Comparison of ENCODE assay signal across 37 cellular contexts in the genomic region with DNA sequence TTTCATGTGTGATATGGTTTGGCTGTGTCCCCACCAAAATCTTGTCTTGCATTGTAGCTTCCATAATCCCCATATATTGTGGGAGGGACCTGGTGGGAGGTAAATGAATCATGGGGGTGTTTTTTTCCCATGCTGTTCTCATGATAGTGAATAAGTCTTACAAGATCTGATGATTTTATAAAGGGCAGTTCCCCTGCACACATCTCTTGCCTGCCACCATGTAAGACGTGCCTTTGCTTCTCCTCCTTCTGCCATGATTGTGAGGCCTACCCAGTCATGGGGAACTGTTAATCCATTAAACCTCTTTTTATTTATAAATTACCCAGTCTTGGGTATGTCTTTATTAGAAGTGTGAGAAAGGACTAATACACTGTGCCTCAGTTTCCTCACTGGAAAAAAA. TPM values are rescaled to one million over a fixed set of nuclear protein-coding genes. Genes with fewer than 3 reads are reported as not detected.
"Had no signal": no experiment of that assay in that cellular context is flagged by ENCODE, and none has a peak within 500 bp of the region (broad histone marks: within the 10 kb centered on the region; RNA-seq: fewer than 3 reads in every experiment).

No MANE protein-coding gene starts in this region.

- H3K9me3 Mint-ChIP-seq: activated T-helper 17 cell treated with anti-CD3 and anti-CD28 coated beads, Interleukin-2, amount 50 U/mL, for 72 hours had no signal

- H3K27me3 Mint-ChIP-seq: activated B cell treated with CpG ODN at 0.5 μM for 24 hours; activated CD4-positive, alpha-beta memory T cell treated with anti-CD3 and anti-CD28 coated beads for 36 hours; activated CD8-positive, alpha-beta T cell treated with anti-CD3 and anti-CD28 coated beads for 36 hours; activated naive CD8-positive, alpha-beta T cell treated with anti-CD3 and anti-CD28 coated beads for 36 hours had no signal

- H3K4me1 ChIP-seq: body of pancreas, breast epithelium had no signal

- H3K4me3 ChIP-seq: adrenal gland, body of pancreas, breast epithelium had no signal

- DNase-seq: activated B cell treated with CpG ODN at 0.5 μM for 24 hours; activated CD4-positive, alpha-beta memory T cell treated with anti-CD3 and anti-CD28 coated beads for 36 hours; activated CD4-positive, alpha-beta T cell treated with anti-CD3 and anti-CD28 coated beads for 48 hours; activated CD4-positive, alpha-beta T cell treated with anti-CD3 and anti-CD28 coated beads, Interleukin-2, amount 50 U/mL, for 1 hour; activated CD4-positive, alpha-beta T cell treated with anti-CD3 and anti-CD28 coated beads, Interleukin-2, amount 50 U/mL, for 4 hours; activated CD4-positive, CD25-positive, alpha-beta regulatory T cell treated with anti-CD3 and anti-CD28 coated beads, Interleukin-2, amount 50 U/mL, for 72 hours; activated CD8-positive, alpha-beta memory T cell treated with anti-CD3 and anti-CD28 coated beads, Interleukin-2, amount 50 U/mL, for 4 hours; activated CD8-positive, alpha-beta T cell treated with anti-CD3 and anti-CD28 coated beads for 36 hours; activated effector memory CD4-positive, alpha-beta T cell treated with anti-CD3 and anti-CD28 coated beads, Interleukin-2, amount 50 U/mL, for 16 hours; activated gamma-delta T cell treated with Interleukin-2 at 50 U/mL for 16 hours; activated naive CD4-positive, alpha-beta T cell; activated naive CD4-positive, alpha-beta T cell treated with anti-CD3 and anti-CD28 coated beads for 36 hours; activated naive CD4-positive, alpha-beta T cell treated with anti-CD3 and anti-CD28 coated beads, Interleukin-2, amount 50 U/mL, for 16 hours; activated naive CD8-positive, alpha-beta T cell treated with anti-CD3 and anti-CD28 coated beads for 36 hours; activated T-cell treated with anti-CD3 and anti-CD28 coated beads for 4 hours; activated T-cell treated with anti-CD3 and anti-CD28 coated beads, Interleukin-2, amount 50 U/mL, for 1 hour; activated T-cell treated with anti-CD3 and anti-CD28 coated beads, Interleukin-2, amount 50 U/mL, for 4 hours; activated T-cell treated with anti-CD3 and anti-CD28 coated beads, Interleukin-2, amount 50 U/mL, for 72 hours; adrenal gland; amniotic stem cell; aorta; body of pancreas; brain microvascular endothelial cell; central memory CD4-positive, alpha-beta T cell; T-helper 1 cell; T-helper 2 cell; T-helper 9 cell had no signal

- H3K4me3 Mint-ChIP-seq: activated CD4-positive, alpha-beta memory T cell treated with anti-CD3 and anti-CD28 coated beads for 36 hours; activated CD8-positive, alpha-beta T cell treated with anti-CD3 and anti-CD28 coated beads for 36 hours; activated naive CD4-positive, alpha-beta T cell treated with anti-CD3 and anti-CD28 coated beads for 36 hours; activated naive CD8-positive, alpha-beta T cell treated with anti-CD3 and anti-CD28 coated beads for 36 hours; activated T-cell treated with anti-CD3 and anti-CD28 coated beads, Interleukin-2, amount 50 U/mL, for 4 hours; activated T-cell treated with anti-CD3 and anti-CD28 coated beads, Interleukin-2, amount 50 U/mL, for 72 hours; activated T-helper 1 cell treated with anti-CD3 and anti-CD28 coated beads, Interleukin-12 subunit alpha, Interleukin-12 subunit beta, Interleukin-2, Interleukin-4 antibody, amounts not matched to agents 30 ng/mL and 10 ng/mL and 1 ng/mL, durations not matched to agents 14 hours and 24 hours and 36 hours; activated T-helper 17 cell treated with anti-CD3 and anti-CD28 coated beads, Interleukin-2, amount 50 U/mL, for 72 hours; T-helper 1 cell treated with Interleukin-12 subunit alpha and Interleukin-12 subunit beta and Interleukin-4 antibody, amounts not matched to agents 30 μg/mL and 1 μg/mL, for 36 hours; T-helper 2 cell treated with Interferon-gamma antibody and Interleukin-4, amounts not matched to agents 5 μg/mL and 100 μg/mL, for 36 hours had no signal

- H3K27me3 ChIP-seq: adrenal gland, body of pancreas, brain microvascular endothelial cell, breast epithelium had no signal

- H3K27ac Mint-ChIP-seq: activated CD4-positive, alpha-beta memory T cell treated with anti-CD3 and anti-CD28 coated beads for 36 hours; activated CD8-positive, alpha-beta T cell treated with anti-CD3 and anti-CD28 coated beads for 36 hours; activated naive CD4-positive, alpha-beta T cell treated with anti-CD3 and anti-CD28 coated beads for 36 hours; activated naive CD8-positive, alpha-beta T cell treated with anti-CD3 and anti-CD28 coated beads for 36 hours; activated T-cell treated with anti-CD3 and anti-CD28 coated beads, Interleukin-2, amount 50 U/mL, for 72 hours; activated T-helper 1 cell treated with anti-CD3 and anti-CD28 coated beads, Interleukin-12 subunit alpha, Interleukin-12 subunit beta, Interleukin-2, Interleukin-4 antibody, amounts not matched to agents 30 ng/mL and 10 ng/mL and 1 ng/mL, durations not matched to agents 14 hours and 24 hours and 36 hours; activated T-helper 17 cell treated with anti-CD3 and anti-CD28 coated beads, Interleukin-2, amount 50 U/mL, for 72 hours; T-helper 1 cell treated with Interleukin-12 subunit alpha and Interleukin-12 subunit beta and Interleukin-4 antibody, amounts not matched to agents 30 μg/mL and 1 μg/mL, for 36 hours; T-helper 2 cell treated with Interferon-gamma antibody and Interleukin-4, amounts not matched to agents 5 μg/mL and 100 μg/mL, for 36 hours had no signal

- ATAC-seq: activated CD8-positive, alpha-beta T cell treated with anti-CD3 and anti-CD28 coated beads for 36 hours; activated naive CD4-positive, alpha-beta T cell treated with anti-CD3 and anti-CD28 coated beads, Interleukin-2, amount 50 U/mL, for 72 hours; activated T-cell treated with anti-CD3 and anti-CD28 coated beads, Interleukin-2, amount 50 U/mL, for 4 hours; activated T-cell treated with anti-CD3 and anti-CD28 coated beads, Interleukin-2, amount 50 U/mL, for 72 hours; activated T-helper 17 cell treated with anti-CD3 and anti-CD28 coated beads, Interleukin-2, amount 50 U/mL, for 72 hours; body of pancreas had no signal

- H3K36me3 ChIP-seq: adrenal gland, brain microvascular endothelial cell, breast epithelium had no signal

- H3K4me1 Mint-ChIP-seq: activated naive CD8-positive, alpha-beta T cell treated with anti-CD3 and anti-CD28 coated beads for 36 hours had no signal

- H3K27ac ChIP-seq: adrenal gland, body of pancreas, brain microvascular endothelial cell, breast epithelium, VCaP had no signal

- FAIRE-seq: astrocyte had no signal

RNA-seq across cellular contexts. Expression of a gene that starts 4.2 kb away (rescaled TPM):
- total RNA-seq: activated B cell treated with CpG ODN at 0.5 μM for 24 hours; activated CD4-positive, alpha-beta memory T cell treated with anti-CD3 and anti-CD28 coated beads for 36 hours; activated CD8-positive, alpha-beta memory T cell treated with anti-CD3 and anti-CD28 coated beads for 36 hours; activated CD8-positive, alpha-beta T cell treated with anti-CD3 and anti-CD28 coated beads for 36 hours; activated naive CD4-positive, alpha-beta T cell treated with anti-CD3 and anti-CD28 coated beads for 36 hours; activated naive CD4-positive, alpha-beta T cell treated with anti-CD3 and anti-CD28 coated beads, Interleukin-2, amount 50 U/mL, for 72 hours; activated naive CD8-positive, alpha-beta T cell treated with anti-CD3 and anti-CD28 coated beads for 36 hours; activated T-cell treated with anti-CD3 and anti-CD28 coated beads, Interleukin-2, amount 50 U/mL, for 4 hours; activated T-cell treated with anti-CD3 and anti-CD28 coated beads, Interleukin-2, amount 50 U/mL, for 72 hours; activated T-helper 1 cell treated with anti-CD3 and anti-CD28 coated beads, Interleukin-12 subunit alpha, Interleukin-12 subunit beta, Interleukin-2, Interleukin-4 antibody, amounts not matched to agents 30 ng/mL and 10 ng/mL and 1 ng/mL, durations not matched to agents 14 hours and 24 hours and 36 hours; activated T-helper 17 cell treated with anti-CD3 and anti-CD28 coated beads, Interleukin-2, amount 50 U/mL, for 72 hours; adrenal gland; aorta; astrocyte; body of pancreas; cerebellum had no signal
- polyA plus RNA-seq: adrenal gland, aorta had no signal
